In genomic region chr19:47225746-47226425, GRCh38 we compare ENCODE assay signal across 8 cellular contexts. TPM values are rescaled to one million over a fixed set of nuclear protein-coding genes. Genes with fewer than 3 reads are reported as not detected.
DNase-seq lines count a peak whose midpoint lies in the region; ATAC-seq and TF ChIP-seq lines count a peak whose summit lies in the region.

No MANE protein-coding gene starts in this region.

- no peaks in the 10 kb centered on the region for H3K27me3 Mint-ChIP-seq in activated CD8-positive, alpha-beta T cell treated with anti-CD3 and anti-CD28 coated beads for 36 hours

- POLR2A ChIA-PET in activated CD8-positive, alpha-beta T cell treated with anti-CD3 and anti-CD28 coated beads for 36 hours (lab: Charles Lee): interaction anchor here (0.5 to 4.0 kb wide), 23 partner anchors 10 to 124 kb away, joined by 3 to 38 read pairs (median 6); partner anchors contain the start of genes CCDC9 and ZC3H4

- TF ChIP-seq CTCF in activated CD8-positive, alpha-beta T cell treated with anti-CD3 and anti-CD28 coated beads for 36 hours (IDR thresholded peaks at IDR 0.05): peak; percentile 49

- no peaks in the 10 kb centered on the region for H3K9me3 Mint-ChIP-seq in activated CD8-positive, alpha-beta T cell treated with anti-CD3 and anti-CD28 coated beads for 36 hours

- peak overlapping the region; percentile 72 for H3K27ac Mint-ChIP-seq in activated CD8-positive, alpha-beta T cell treated with anti-CD3 and anti-CD28 coated beads for 36 hours

- CTCF ChIA-PET in activated CD8-positive, alpha-beta T cell treated with anti-CD3 and anti-CD28 coated beads for 36 hours (lab: Charles Lee): interaction anchor here (0.7 to 6.5 kb wide), 13 partner anchors 9 to 116 kb away, joined by 3 to 68 read pairs (median 4); no protein-coding TSS in a partner anchor

- peak overlapping the region; percentile 82 for H3K4me3 Mint-ChIP-seq in activated CD8-positive, alpha-beta T cell treated with anti-CD3 and anti-CD28 coated beads for 36 hours

- DNase-seq in ACHN (peak; percentile 84), NCI-H774 (lab: John Stamatoyannopoulos, UW) (peak; percentile 86), lung microvascular endothelial cell (ENCODE audit: low read depth in 2 of 2) (peak; percentile 90 to 92)
- DNase-seq in activated CD8-positive, alpha-beta T cell treated with anti-CD3 and anti-CD28 coated beads for 36 hours: peak; percentile 86
- DNase-seq in effector CD4-positive, alpha-beta T cell: peak; percentile 83
- DNase-seq in stimulated activated CD4-positive, alpha-beta T cell treated with anti-CD3 and anti-CD28 coated beads, TNF-alpha, amount 100 ng/mL, for 1 hour (ENCODE audit: low read depth in 3 of 3, low spot score in 1 of 3): peak; percentile 76 to 85 (median 76)

- ATAC-seq in GM18867 (IDR thresholded peaks at IDR 0.05; ENCODE audit: unreplicated experiment): peak; percentile 49
- peak; percentile 40 for ATAC-seq in HG03432 (IDR thresholded peaks at IDR 0.05; ENCODE audit: unreplicated experiment)
- ATAC-seq in activated CD8-positive, alpha-beta T cell treated with anti-CD3 and anti-CD28 coated beads for 36 hours: peak; percentile 63

- peaks cover 17% of the 10 kb centered on the region for H3K36me3 Mint-ChIP-seq in activated CD8-positive, alpha-beta T cell treated with anti-CD3 and anti-CD28 coated beads for 36 hours (ENCODE audit: low read depth)

- intact Hi-C loops in activated CD8-positive, alpha-beta T cell treated with anti-CD3 and anti-CD28 coated beads for 36 hours (cut with micrococcal nuclease): loop anchor here (5.0 kb wide), 1 partner anchor 39 kb away; no protein-coding TSS in a partner anchor

- in situ Hi-C loops in ACHN (cut with HindIII; ENCODE audit: low pct_ligation_motif_present, low pct_unique_long_range_greater_than_20kb, low sequenced_read_pairs): no loop called here

- H3K4me1 Mint-ChIP-seq in activated CD8-positive, alpha-beta T cell treated with anti-CD3 and anti-CD28 coated beads for 36 hours (ENCODE audit: low read depth): peaks cover 8% of the 10 kb centered on the region

RNA-seq across cellular contexts. Expression of gene BBC3, which starts 5.1 kb away (rescaled TPM):
- total RNA-seq in activated CD8-positive, alpha-beta T cell treated with anti-CD3 and anti-CD28 coated beads for 36 hours: 10 to 100 TPM; 23.2 to 26.2 TPM
- 16.5 and 21.4 TPM in 2 replicates for total RNA-seq in lung microvascular endothelial cell

RNA-seq across cellular contexts. Expression of gene CCDC9, which starts 30.4 kb away (rescaled TPM):
- total RNA-seq in activated CD8-positive, alpha-beta T cell treated with anti-CD3 and anti-CD28 coated beads for 36 hours: 10 to 100 TPM; 24.4 to 27.0 TPM
- 3.3 and 4.6 TPM in 2 replicates for total RNA-seq in lung microvascular endothelial cell

RNA-seq across cellular contexts. Expression of gene INAFM1, which starts 48.8 kb away (rescaled TPM):
- 10 to 100 TPM; 11.4 to 12.7 TPM for total RNA-seq in activated CD8-positive, alpha-beta T cell treated with anti-CD3 and anti-CD28 coated beads for 36 hours
- total RNA-seq in lung microvascular endothelial cell: 0.65 and 1.2 TPM in 2 replicates

Comparison
In these comparisons a context has a peak if more than half of its experiments do, and no peak if none do; other contexts are left out.
1. Peak in every context shown above with its lines: DNase-seq and ATAC-seq.